8 cellular contexts compared by ENCODE assay signal in genomic region chr19:45016388-45017314, GRCh38. TPM values are rescaled to one million over a fixed set of nuclear protein-coding genes. Genes with fewer than 3 reads are reported as not detected.
DNase-seq lines count a peak whose midpoint lies in the region; ATAC-seq, FAIRE-seq and TF ChIP-seq lines count a peak whose summit lies in the region.

No MANE protein-coding gene starts in this region.

- ATAC-seq in GM21528 (IDR thresholded peaks at IDR 0.05; ENCODE audit: low FRiP score, unreplicated experiment) (peak; percentile 43), gastroesophageal sphincter (peak; percentile 74), aorta (ENCODE audit: low FRiP score) (peak; percentile 68)

- H3K4me3 ChIP-seq in Jurkat, Clone E6-1 (ENCODE audit: low read length) = no peak overlapping the region
- H3K4me3 ChIP-seq in gastroesophageal sphincter (no peak overlapping the region), aorta (ENCODE audit: low read length in 2 of 2) (no peak overlapping the region)

- FAIRE-seq in G401.6 (lab: Jason Lieb, UNC) = peak; percentile 72

- H3K27ac ChIP-seq in gastroesophageal sphincter (no peak overlapping the region), aorta (ENCODE audit: low read depth in 1 of 2, low read length in 2 of 2) (no peak overlapping the region)

- H3K9me3 ChIP-seq in gastroesophageal sphincter (no peaks in the 10 kb centered on the region), aorta (ENCODE audit: control insufficient read depth, low read length) (no peaks in the 10 kb centered on the region)

- TF ChIP-seq CTCF in gastroesophageal sphincter (IDR thresholded peaks at IDR 0.05) (peak in 3 of 4 experiments; percentile 46 to 71 (median 60)), progenitor cell of endocrine pancreas (IDR thresholded peaks at IDR 0.05; ENCODE audit: unreplicated experiment) (peak; percentile 69)

- H3K4me1 Mint-ChIP-seq in progenitor cell of endocrine pancreas (ENCODE audit: low read depth) = no peaks in the 10 kb centered on the region

- H3K4me1 ChIP-seq in gastroesophageal sphincter (peaks cover 0 to 5% (median 0%) of the 10 kb centered on the region in 3 donors), aorta (ENCODE audit: control insufficient read depth in 1 of 2, insufficient read depth in 2 of 2, low read length in 2 of 2) (no peaks in the 10 kb centered on the region)

- H3K27me3 ChIP-seq in gastroesophageal sphincter = no peaks in the 10 kb centered on the region
- H3K27me3 ChIP-seq in aorta (ENCODE audit: control insufficient read depth in 1 of 2, insufficient read depth in 2 of 2, low read length in 1 of 2) = no peaks in the 10 kb centered on the region

- no peaks in the 10 kb centered on the region for H3K27me3 Mint-ChIP-seq in progenitor cell of endocrine pancreas

- DNase-seq in Jurkat, Clone E6-1 (ENCODE audit: low read depth, low spot score) = peak; percentile 65
- DNase-seq in SHP77 treated with DMSO at 0.1 percent for 48 hours (lab: John Stamatoyannopoulos, UW) = peak; percentile 27
- DNase-seq in activated effector memory CD4-positive, alpha-beta T cell treated with anti-CD3 and anti-CD28 coated beads, Interleukin-2, amount 50 U/mL, for 16 hours = peak; percentile 92
- peak; percentile 56 for DNase-seq in progenitor cell of endocrine pancreas (ENCODE audit: low spot score, unreplicated experiment)
- peak; percentile 69 to 80 for DNase-seq in aorta

- 62 to 65% methylated on average over 10 to 11 of the region's 13 CpGs for WGBS in gastroesophageal sphincter (ENCODE audit: low coverage in 1 of 2), 2 donors
- WGBS in aorta, 2 donors = 55 to 56% methylated on average over 13 of the region's 13 CpGs

- no peaks in the 10 kb centered on the region for H3K9me3 Mint-ChIP-seq in progenitor cell of endocrine pancreas (ENCODE audit: low read depth)

- TF ChIP-seq EP300 in gastroesophageal sphincter (IDR thresholded peaks at IDR 0.05) = no peak

- H3K27ac Mint-ChIP-seq in progenitor cell of endocrine pancreas = no peak overlapping the region

- H3K4me3 Mint-ChIP-seq in progenitor cell of endocrine pancreas (ENCODE audit: low read depth) = no peak overlapping the region

- H3K36me3 ChIP-seq in gastroesophageal sphincter (peaks cover 0 to 60% of the 10 kb centered on the region in 2 donors), aorta (ENCODE audit: control insufficient read depth in 1 of 2, insufficient read depth in 2 of 2, low read length in 1 of 2) (peaks cover 1 to 3% of the 10 kb centered on the region in 2 donors)

- no peak for TF ChIP-seq POLR2A in gastroesophageal sphincter (IDR thresholded peaks at IDR 0.05)

- intact Hi-C loops in aorta (cut with DNase I) = no loop called here

- H3K36me3 Mint-ChIP-seq in progenitor cell of endocrine pancreas (ENCODE audit: insufficient read depth) = no peaks in the 10 kb centered on the region

RNA-seq across cellular contexts. Expression of gene RELB, which starts 15.4 kb away (rescaled TPM):
- 4.8 TPM for polyA plus RNA-seq in Jurkat, Clone E6-1 (2012; ENCODE audit: insufficient read depth, insufficient read length)
- 1 to 10 TPM; 4.0 to 9.2 (median 6.0) TPM for total RNA-seq in gastroesophageal sphincter
- total RNA-seq in progenitor cell of endocrine pancreas = 6.2 and 6.8 TPM in 2 replicates
- 10 to 100 TPM; 20.2 to 30.0 TPM for total RNA-seq in aorta
- polyA plus RNA-seq in aorta = 10 to 100 TPM in 1 of 2 donors, 1 to 10 TPM in 1; 7.0 to 10.6 TPM

RNA-seq across cellular contexts. Expression of gene CLASRP, which starts 22.2 kb away (rescaled TPM):
- 111 TPM for polyA plus RNA-seq in Jurkat, Clone E6-1 (2012; ENCODE audit: insufficient read depth, insufficient read length)
- 10 to 100 TPM; 33.6 to 82.5 (median 54.7) TPM for total RNA-seq in gastroesophageal sphincter
- 111 and 123 TPM in 2 replicates for total RNA-seq in progenitor cell of endocrine pancreas
- 100 to 1,000 TPM in 1 of 2 donors, 10 to 100 TPM in 1; 79.9 to 105 TPM for total RNA-seq in aorta
- polyA plus RNA-seq in aorta = 100 to 1,000 TPM in 1 of 2 donors, 10 to 100 TPM in 1; 18.2 to 209 TPM

RNA-seq across cellular contexts. Expression of gene ZNF296, which starts 59.6 kb away (rescaled TPM):
- polyA plus RNA-seq in Jurkat, Clone E6-1 (2012; ENCODE audit: insufficient read depth, insufficient read length) = not detected
- total RNA-seq in gastroesophageal sphincter (under 1 TPM in 1 of 4 donors, not detected in 3; 0.50 TPM), progenitor cell of endocrine pancreas (1.1 and 1.3 TPM in 2 replicates), aorta (under 1 TPM; 0.19 to 0.45 TPM)
- 1 to 10 TPM in 1 of 2 donors, under 1 TPM in 1; 0.38 to 1.1 TPM for polyA plus RNA-seq in aorta

Comparison
In these comparisons a context has a peak if more than half of its experiments do, and no peak if none do; other contexts are left out.
1. DNase-seq: peak in every context shown above with its lines; median percentile 92 in activated effector memory CD4-positive, alpha-beta T cell treated with anti-CD3 and anti-CD28 coated beads, Interleukin-2, amount 50 U/mL, for 16 hours; 74 in aorta; 65 in Jurkat, Clone E6-1; 56 in progenitor cell of endocrine pancreas; 27 in SHP77 treated with DMSO at 0.1 percent for 48 hours.